In the genomic region with DNA sequence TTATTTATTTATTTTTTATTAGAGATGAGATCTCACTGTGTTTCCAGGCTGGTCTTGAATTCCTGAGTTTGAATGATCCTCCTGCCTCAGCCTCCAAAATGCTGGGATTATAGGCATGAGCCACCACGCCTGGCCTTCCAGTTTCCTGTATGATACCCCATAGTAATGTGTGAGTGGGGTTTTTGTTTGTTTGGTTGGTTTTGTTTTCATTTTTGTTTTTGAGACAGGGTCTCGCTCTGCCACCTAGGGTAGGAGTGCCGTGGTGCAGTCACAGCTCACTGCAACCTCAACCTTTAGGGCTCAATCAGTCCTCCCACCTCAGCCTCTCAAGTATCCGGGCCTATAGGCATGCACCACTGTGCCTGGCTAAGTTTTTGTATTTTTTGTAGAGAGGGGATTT, we compare ENCODE assay signal across 10 cellular contexts. TPM values are rescaled to one million over a fixed set of nuclear protein-coding genes. Genes with fewer than 3 reads are reported as not detected.
DNase-seq lines count a peak whose midpoint lies in the region; ATAC-seq and TF ChIP-seq lines count a peak whose summit lies in the region.
"Had no signal": no experiment of that assay in that cellular context is flagged by ENCODE, and none has a peak within 500 bp of the region (broad histone marks: within the 10 kb centered on the region; RNA-seq: fewer than 3 reads in every experiment).

No MANE protein-coding gene starts in this region.

- peak; percentile 50 for TF ChIP-seq CTCF in endodermal cell (conservative IDR thresholded peaks at IDR 0.05)
- no peak for TF ChIP-seq CTCF in type B pancreatic cell (conservative IDR thresholded peaks at IDR 0.05)

- H3K9me3 ChIP-seq in endodermal cell (ENCODE audit: control insufficient read depth, low read length), result no peaks in the 10 kb centered on the region
- H3K9me3 ChIP-seq in right cardiac atrium (ENCODE audit: control insufficient read depth, low read length), result no peaks in the 10 kb centered on the region
- H3K9me3 ChIP-seq: pancreas had no signal

- no peak overlapping the region for H3K27ac ChIP-seq in endodermal cell (ENCODE audit: low read depth, low read length)
- no peak overlapping the region for H3K27ac ChIP-seq in right cardiac atrium (ENCODE audit: low read length)
- H3K27ac ChIP-seq: pancreas had no signal

- 95% methylated on average over 4 of the region's 4 CpGs; no CpG with 5 or more reads in 1 of the 2 experiments for WGBS in endodermal cell (ENCODE audit: insufficient coverage in 1 of 2, insufficient read length in 1 of 2), 2 experiments
- 90% methylated on average over 4 of the region's 4 CpGs for WGBS in right cardiac atrium

- peaks cover 5% of the 10 kb centered on the region for H3K36me3 Mint-ChIP-seq in endodermal cell (ENCODE audit: low read depth)
- no peaks in the 10 kb centered on the region for H3K36me3 Mint-ChIP-seq in type B pancreatic cell
- H3K36me3 Mint-ChIP-seq: activated naive CD4-positive, alpha-beta T cell treated with anti-CD3 and anti-CD28 coated beads, Interleukin-2, amount 10 ng/mL, durations not matched to agents 7 days and 5 days had no signal

- H3K4me1 Mint-ChIP-seq in endodermal cell (peaks cover 2% of the 10 kb centered on the region), type B pancreatic cell (ENCODE audit: unreplicated experiment) (peaks cover 7% of the 10 kb centered on the region)
- H3K4me1 Mint-ChIP-seq: activated naive CD4-positive, alpha-beta T cell treated with anti-CD3 and anti-CD28 coated beads, Interleukin-2, amount 10 ng/mL, durations not matched to agents 7 days and 5 days had no signal

- H3K27ac Mint-ChIP-seq in endodermal cell, result no peak overlapping the region
- no peak overlapping the region for H3K27ac Mint-ChIP-seq in type B pancreatic cell
- H3K27ac Mint-ChIP-seq: activated naive CD4-positive, alpha-beta T cell treated with anti-CD3 and anti-CD28 coated beads, Interleukin-2, amount 10 ng/mL, durations not matched to agents 7 days and 5 days had no signal

- intact Hi-C loops in right cardiac atrium (cut with DNase I), result no loop called here

- no peaks in the 10 kb centered on the region for H3K36me3 ChIP-seq in endodermal cell (ENCODE audit: control insufficient read depth, insufficient read depth, low read length)
- H3K36me3 ChIP-seq: pancreas had no signal

- H3K4me3 ChIP-seq in endodermal cell (ENCODE audit: low read length), result no peak overlapping the region
- H3K4me3 ChIP-seq in right cardiac atrium (ENCODE audit: low read length), result no peak overlapping the region
- H3K4me3 ChIP-seq: pancreas had no signal

- H3K4me3 Mint-ChIP-seq in endodermal cell (no peak overlapping the region), type B pancreatic cell (no peak overlapping the region)
- H3K4me3 Mint-ChIP-seq: activated naive CD4-positive, alpha-beta T cell treated with anti-CD3 and anti-CD28 coated beads, Interleukin-2, amount 10 ng/mL, durations not matched to agents 7 days and 5 days had no signal

- H3K4me1 ChIP-seq in endodermal cell (ENCODE audit: control insufficient read depth, insufficient read depth, low read length), result no peaks in the 10 kb centered on the region
- no peaks in the 10 kb centered on the region for H3K4me1 ChIP-seq in right cardiac atrium (ENCODE audit: control insufficient read depth, insufficient read depth, low read length)
- H3K4me1 ChIP-seq: pancreas had no signal

- H3K27me3 ChIP-seq in endodermal cell (ENCODE audit: control insufficient read depth, insufficient read depth, low read length, poor library complexity, severe bottlenecking) (no peaks in the 10 kb centered on the region), right cardiac atrium (ENCODE audit: control insufficient read depth, insufficient read depth) (no peaks in the 10 kb centered on the region)
- H3K27me3 ChIP-seq: pancreas had no signal

- DNase-seq in endodermal cell (peak; percentile 50), AML-193 (lab: John Stamatoyannopoulos, UW) (no peak), type B pancreatic cell (ENCODE audit: extremely low spot score, unreplicated experiment) (no peak), right cardiac atrium (no peak)
- no peak for DNase-seq in central memory CD4-positive, alpha-beta T cell
- DNase-seq: activated naive CD4-positive, alpha-beta T cell treated with anti-CD3 and anti-CD28 coated beads, Interleukin-2, amount 10 ng/mL, durations not matched to agents 7 days and 5 days; pancreas had no signal

- H3K27me3 Mint-ChIP-seq in endodermal cell (ENCODE audit: insufficient read depth), result no peaks in the 10 kb centered on the region
- H3K27me3 Mint-ChIP-seq in type B pancreatic cell, result no peaks in the 10 kb centered on the region
- H3K27me3 Mint-ChIP-seq: activated naive CD4-positive, alpha-beta T cell treated with anti-CD3 and anti-CD28 coated beads, Interleukin-2, amount 10 ng/mL, durations not matched to agents 7 days and 5 days had no signal

- H3K9me3 Mint-ChIP-seq in endodermal cell, result no peaks in the 10 kb centered on the region
- H3K9me3 Mint-ChIP-seq in type B pancreatic cell, result no peaks in the 10 kb centered on the region
- H3K9me3 Mint-ChIP-seq: activated naive CD4-positive, alpha-beta T cell treated with anti-CD3 and anti-CD28 coated beads, Interleukin-2, amount 10 ng/mL, durations not matched to agents 7 days and 5 days had no signal

- ATAC-seq in GM18519 (IDR thresholded peaks at IDR 0.05; ENCODE audit: low FRiP score, unreplicated experiment) (peak; percentile 62), GM21528 (IDR thresholded peaks at IDR 0.05; ENCODE audit: low FRiP score, unreplicated experiment) (peak; percentile 72), HG03378 (IDR thresholded peaks at IDR 0.05; ENCODE audit: unreplicated experiment) (peak; percentile 73), right cardiac atrium (no peak)
- ATAC-seq: pancreas had no signal

- no peak overlapping the region for H3K9ac ChIP-seq in endodermal cell (ENCODE audit: extremely low read depth, low read length, poor library complexity, severe bottlenecking)

RNA-seq across cellular contexts. Expression of gene GOLM2, which starts 30.9 kb away (rescaled TPM):
- total RNA-seq in endodermal cell, result 10 to 100 TPM; 48.1 to 57.0 TPM
- 45.2 TPM for polyA plus RNA-seq in endodermal cell (2013, experiment 1 of 2)
- 45.8 TPM for polyA plus RNA-seq in endodermal cell (2013, experiment 2 of 2)
- 65.1 and 68.1 TPM in 2 replicates for total RNA-seq in type B pancreatic cell (ENCODE audit: low replicate concordance)
- total RNA-seq in right cardiac atrium, result 10 to 100 TPM; 49.8 to 63.7 (median 53.7) TPM
- 23.9 TPM for polyA plus RNA-seq in right cardiac atrium

Comparison
In these comparisons a context has a peak if more than half of its experiments do, and no peak if none do; other contexts are left out.
1. ATAC-seq: peak in GM18519 (single experiment), GM21528 (single experiment) and HG03378 (single experiment); none in right cardiac atrium (0 of 2).